In the genomic region with DNA sequence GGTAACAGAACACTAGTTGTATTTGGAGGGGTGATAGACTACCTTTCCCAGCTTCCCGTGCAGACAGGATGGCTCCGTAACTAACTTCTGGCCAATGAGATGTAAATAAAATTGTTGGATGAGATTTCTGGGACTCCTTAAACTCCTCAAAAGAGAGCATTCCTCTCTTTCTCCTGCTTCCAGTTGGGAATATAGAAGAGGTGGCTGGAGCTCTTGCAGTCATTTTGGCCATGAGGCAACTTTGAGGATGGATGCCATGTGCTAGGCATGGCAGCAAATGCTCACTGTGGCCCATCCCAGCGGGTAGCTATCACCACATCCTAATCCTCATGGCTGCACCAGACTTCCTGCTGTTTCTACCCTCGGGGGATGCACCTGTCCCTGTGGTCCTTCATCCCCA, we compare ENCODE assay signal across 27 cellular contexts. TPM values are rescaled to one million over a fixed set of nuclear protein-coding genes. Genes with fewer than 3 reads are reported as not detected.
"Had no signal": no experiment of that assay in that cellular context is flagged by ENCODE, and none has a peak within 500 bp of the region (broad histone marks: within the 10 kb centered on the region; RNA-seq: fewer than 3 reads in every experiment).

No MANE protein-coding gene starts in this region.

- H3K27ac ChIP-seq: brain microvascular endothelial cell, PC-9, SJCRH30, WERI-Rb-1 had no signal

- H3K9ac ChIP-seq: SK-N-SH had no signal

- H3K9me3 ChIP-seq: SJCRH30, SK-N-SH had no signal

- H3K36me3 Mint-ChIP-seq: activated naive CD8-positive, alpha-beta T cell had no signal

- H3K4me3 Mint-ChIP-seq: activated CD4-positive, alpha-beta memory T cell treated with anti-CD3 and anti-CD28 coated beads, Interleukin-2, amount 10 ng/mL, durations not matched to agents 7 days and 5 days; activated CD4-positive, alpha-beta T cell treated with anti-CD3 and anti-CD28 coated beads for 36 hours; activated naive CD4-positive, alpha-beta T cell treated with anti-CD3 and anti-CD28 coated beads for 36 hours; activated naive CD8-positive, alpha-beta T cell; activated T-helper 17 cell treated with anti-CD3 and anti-CD28 coated beads, Interleukin-2, amount 50 U/mL, for 72 hours had no signal

- H3K4me3 ChIP-seq: cardiac muscle cell, PC-9, SJCRH30 had no signal

- H3K36me3 ChIP-seq: brain microvascular endothelial cell, SJCRH30, WERI-Rb-1 had no signal

- H2AFZ ChIP-seq: PC-9 had no signal

- H3K4me2 ChIP-seq: PC-9, SK-N-SH had no signal

- ATAC-seq: activated CD4-positive, alpha-beta T cell treated with anti-CD3 and anti-CD28 coated beads for 36 hours; activated T-helper 17 cell treated with anti-CD3 and anti-CD28 coated beads, Interleukin-2, amount 50 U/mL, for 72 hours had no signal

- DNase-seq: activated CD4-positive, alpha-beta memory T cell treated with anti-CD3 and anti-CD28 coated beads, Interleukin-2, amount 10 ng/mL, durations not matched to agents 7 days and 5 days; activated CD4-positive, alpha-beta T cell treated with anti-CD3 and anti-CD28 coated beads for 36 hours; activated CD4-positive, alpha-beta T cell treated with anti-CD3 and anti-CD28 coated beads, Interleukin-2, amount 50 U/mL, for 1 hour; activated gamma-delta T cell; activated naive CD4-positive, alpha-beta T cell treated with anti-CD3 and anti-CD28 coated beads for 36 hours; activated T-cell treated with anti-CD3 and anti-CD28 coated beads for 4 hours; activated T-cell treated with anti-CD3 and anti-CD28 coated beads, Interleukin-2, amount 50 U/mL, for 48 hours; brain microvascular endothelial cell; cerebellar nuclear complex; Kasumi-1; KBM-7; NCI-H1048; NCI-H1694; NCI-H2029; NCI-H2107; NCI-H2171 treated with DMSO at 0.1 percent for 48 hours; NCI-H226; NCI-H510A; NCI-H69; PC-9; SK-N-SH; T-helper 1 cell; WERI-Rb-1 had no signal

- H3K9me2 ChIP-seq: SK-N-SH had no signal

- H3K27ac Mint-ChIP-seq: activated CD4-positive, alpha-beta memory T cell treated with anti-CD3 and anti-CD28 coated beads, Interleukin-2, amount 10 ng/mL, durations not matched to agents 7 days and 5 days; activated CD4-positive, alpha-beta T cell treated with anti-CD3 and anti-CD28 coated beads for 36 hours; activated naive CD4-positive, alpha-beta T cell treated with anti-CD3 and anti-CD28 coated beads for 36 hours; activated naive CD8-positive, alpha-beta T cell; activated T-helper 17 cell treated with anti-CD3 and anti-CD28 coated beads, Interleukin-2, amount 50 U/mL, for 72 hours had no signal

- H3K27me3 ChIP-seq: brain microvascular endothelial cell, cardiac muscle cell, SJCRH30 had no signal

- H3K9me3 Mint-ChIP-seq: activated CD4-positive, alpha-beta memory T cell treated with anti-CD3 and anti-CD28 coated beads, Interleukin-2, amount 10 ng/mL, durations not matched to agents 7 days and 5 days; activated naive CD4-positive, alpha-beta T cell treated with anti-CD3 and anti-CD28 coated beads for 36 hours; activated T-helper 17 cell treated with anti-CD3 and anti-CD28 coated beads, Interleukin-2, amount 50 U/mL, for 72 hours had no signal

RNA-seq across cellular contexts. Expression of gene MB, which starts 7.4 kb away (rescaled TPM):
- total RNA-seq: activated CD4-positive, alpha-beta memory T cell treated with anti-CD3 and anti-CD28 coated beads, Interleukin-2, amount 10 ng/mL, durations not matched to agents 7 days and 5 days; activated CD4-positive, alpha-beta T cell treated with anti-CD3 and anti-CD28 coated beads for 36 hours; activated naive CD4-positive, alpha-beta T cell treated with anti-CD3 and anti-CD28 coated beads for 36 hours had no signal

RNA-seq across cellular contexts. Expression of gene APOL6, which starts 38.5 kb away (rescaled TPM):
- total RNA-seq: cardiac muscle cell had no signal
